8 cellular contexts compared by ENCODE assay signal in the genomic region with DNA sequence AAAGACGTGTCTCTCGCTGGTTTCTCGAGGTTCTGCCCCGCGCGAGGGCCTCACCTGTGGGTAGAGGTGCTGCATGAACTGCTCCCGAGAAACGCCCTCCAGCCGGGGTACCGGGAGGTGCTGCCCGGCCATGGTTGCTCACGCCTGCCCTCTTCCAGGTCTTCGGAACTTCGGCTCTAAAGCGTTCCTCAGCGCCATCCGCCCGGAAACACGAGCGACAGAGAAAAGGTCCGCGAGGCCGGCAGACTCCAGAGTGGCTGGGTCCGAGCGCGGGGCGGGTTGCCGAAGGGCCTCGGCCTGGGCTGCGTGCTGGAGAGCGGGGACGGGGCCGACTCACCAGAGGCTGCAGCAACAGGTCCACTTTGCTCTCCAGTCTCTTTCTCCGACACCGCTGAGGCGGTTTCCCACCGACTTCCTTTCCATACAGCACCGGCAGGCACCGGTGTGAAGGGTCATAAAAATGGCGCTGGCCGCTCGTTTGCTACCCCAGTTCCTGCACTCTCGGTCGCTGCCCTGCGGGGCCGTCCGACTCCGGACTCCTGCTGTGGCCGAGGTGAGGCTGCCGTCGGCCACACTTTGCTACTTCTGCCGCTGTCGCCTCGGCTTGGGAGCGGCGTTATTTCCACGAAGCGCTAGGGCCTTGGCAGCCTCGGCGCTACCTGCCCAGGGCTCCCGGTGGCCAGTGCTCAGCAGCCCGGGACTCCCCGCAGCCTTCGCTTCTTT. TPM values are rescaled to one million over a fixed set of nuclear protein-coding genes. Genes with fewer than 3 reads are reported as not detected.
DNase-seq lines count a peak whose midpoint lies in the region; ATAC-seq and TF ChIP-seq lines count a peak whose summit lies in the region.

A gene with protein sequence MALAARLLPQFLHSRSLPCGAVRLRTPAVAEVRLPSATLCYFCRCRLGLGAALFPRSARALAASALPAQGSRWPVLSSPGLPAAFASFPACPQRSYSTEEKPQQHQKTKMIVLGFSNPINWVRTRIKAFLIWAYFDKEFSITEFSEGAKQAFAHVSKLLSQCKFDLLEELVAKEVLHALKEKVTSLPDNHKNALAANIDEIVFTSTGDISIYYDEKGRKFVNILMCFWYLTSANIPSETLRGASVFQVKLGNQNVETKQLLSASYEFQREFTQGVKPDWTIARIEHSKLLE (plus strand): TSS at position 244 of the 723 bp plus-strand sequence. CDS start 217 bp downstream, at position 461.
A gene with protein sequence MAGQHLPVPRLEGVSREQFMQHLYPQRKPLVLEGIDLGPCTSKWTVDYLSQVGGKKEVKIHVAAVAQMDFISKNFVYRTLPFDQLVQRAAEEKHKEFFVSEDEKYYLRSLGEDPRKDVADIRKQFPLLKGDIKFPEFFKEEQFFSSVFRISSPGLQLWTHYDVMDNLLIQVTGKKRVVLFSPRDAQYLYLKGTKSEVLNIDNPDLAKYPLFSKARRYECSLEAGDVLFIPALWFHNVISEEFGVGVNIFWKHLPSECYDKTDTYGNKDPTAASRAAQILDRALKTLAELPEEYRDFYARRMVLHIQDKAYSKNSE (minus strand): TSS at position 153 of the 723 bp plus-strand sequence. CDS start 21 bp downstream, at position 132.

- peaks cover 4% of the 10 kb centered on the region for H3K36me3 ChIP-seq in thymus (ENCODE audit: control insufficient read depth, insufficient read depth)

- peak; percentile 67 for TF ChIP-seq POLR2A in GM10847 (IDR thresholded peaks at IDR 0.05; ENCODE audit: extremely low read depth, insufficient read length)

- peak within 1 kb of the TSS; percentile 76 for H3K4me3 ChIP-seq in thymus (ENCODE audit: low read length)

- H3K9me3 Mint-ChIP-seq in activated naive CD4-positive, alpha-beta T cell treated with anti-CD3 and anti-CD28 coated beads, Interleukin-2, amount 50 U/mL, for 72 hours = no peaks in the 10 kb centered on the region
- H3K9me3 Mint-ChIP-seq in glutamatergic neuron (ENCODE audit: unreplicated experiment) = peaks cover 7% of the 10 kb centered on the region
- no peaks in the 10 kb centered on the region for H3K9me3 Mint-ChIP-seq in osteocyte (ENCODE audit: unreplicated experiment)

- H3K27ac Mint-ChIP-seq in activated naive CD4-positive, alpha-beta T cell treated with anti-CD3 and anti-CD28 coated beads, Interleukin-2, amount 50 U/mL, for 72 hours = peak within 1 kb of the TSS; percentile 95 to 96
- H3K27ac Mint-ChIP-seq in glutamatergic neuron (ENCODE audit: unreplicated experiment) (peak within 1 kb of the TSS; percentile 93), osteocyte (ENCODE audit: unreplicated experiment) (peak within 1 kb of the TSS; percentile 98)

- H3K27me3 Mint-ChIP-seq in glutamatergic neuron (ENCODE audit: unreplicated experiment) (peaks cover 2% of the 10 kb centered on the region), osteocyte (ENCODE audit: unreplicated experiment) (no peaks in the 10 kb centered on the region)

- H3K4me1 Mint-ChIP-seq in glutamatergic neuron (ENCODE audit: low read depth, unreplicated experiment) (peaks cover 10% of the 10 kb centered on the region), osteocyte (ENCODE audit: unreplicated experiment) (peaks cover 40% of the 10 kb centered on the region)

- peak; percentile 85 for ATAC-seq in HG02610 (IDR thresholded peaks at IDR 0.05; ENCODE audit: unreplicated experiment)
- peak; percentile 85 to 89 for ATAC-seq in activated naive CD4-positive, alpha-beta T cell treated with anti-CD3 and anti-CD28 coated beads, Interleukin-2, amount 50 U/mL, for 72 hours

- H3K27ac ChIP-seq in thymus (ENCODE audit: low read depth) = peak within 1 kb of the TSS; percentile 82

- no peaks in the 10 kb centered on the region for H3K9me3 ChIP-seq in thymus (ENCODE audit: control insufficient read depth)

- no peak for TF ChIP-seq CTCF in glutamatergic neuron (IDR thresholded peaks at IDR 0.05; ENCODE audit: partially characterized antibody, unreplicated experiment)
- TF ChIP-seq CTCF in osteocyte (IDR thresholded peaks at IDR 0.05) = peak; percentile 33

- WGBS in thymus = under 1% methylated on average over 64 of the region's 64 CpGs

- peaks cover 24% of the 10 kb centered on the region for H3K4me1 ChIP-seq in thymus (ENCODE audit: control insufficient read depth, insufficient read depth, low read length)

- peaks cover 20 to 37% of the 10 kb centered on the region in 2 donors for H3K36me3 Mint-ChIP-seq in activated naive CD4-positive, alpha-beta T cell treated with anti-CD3 and anti-CD28 coated beads, Interleukin-2, amount 50 U/mL, for 72 hours
- no peaks in the 10 kb centered on the region for H3K36me3 Mint-ChIP-seq in glutamatergic neuron (ENCODE audit: unreplicated experiment)
- H3K36me3 Mint-ChIP-seq in osteocyte (ENCODE audit: unreplicated experiment) = peaks cover 17% of the 10 kb centered on the region

- H3K4me3 Mint-ChIP-seq in glutamatergic neuron (ENCODE audit: unreplicated experiment) (peak within 1 kb of the TSS; percentile 98), osteocyte (ENCODE audit: unreplicated experiment) (peak within 1 kb of the TSS; percentile 100)

- H3K27me3 ChIP-seq in thymus (ENCODE audit: control insufficient read depth, insufficient read depth) = no peaks in the 10 kb centered on the region

- peak; percentile 72 for DNase-seq in NCI-H1092 (lab: John Stamatoyannopoulos, UW)
- DNase-seq in SKM-1 (lab: John Stamatoyannopoulos, UW; ENCODE audit: unreplicated experiment) = peak; percentile 66
- peak; percentile 75 to 81 for DNase-seq in activated naive CD4-positive, alpha-beta T cell treated with anti-CD3 and anti-CD28 coated beads, Interleukin-2, amount 50 U/mL, for 72 hours (ENCODE audit: low spot score in 2 of 2)
- DNase-seq in glutamatergic neuron = peak; percentile 89
- peak; percentile 92 for DNase-seq in osteocyte (ENCODE audit: extremely low spot score, unreplicated experiment)

RNA-seq across cellular contexts. Expression of the first gene that starts in this region (rescaled TPM):
- 10 to 100 TPM; 25.9 to 29.6 TPM for total RNA-seq in activated naive CD4-positive, alpha-beta T cell treated with anti-CD3 and anti-CD28 coated beads, Interleukin-2, amount 50 U/mL, for 72 hours
- total RNA-seq in glutamatergic neuron (ENCODE audit: unreplicated experiment) (18.1 TPM), osteocyte (12.0 and 13.8 TPM in 2 replicates)
- polyA plus RNA-seq in thymus = 16.3 TPM

RNA-seq across cellular contexts. Expression of the second gene that starts in this region (rescaled TPM):
- 10 to 100 TPM in 1 of 2 donors, 1 to 10 TPM in 1; 8.3 to 13.7 TPM for total RNA-seq in activated naive CD4-positive, alpha-beta T cell treated with anti-CD3 and anti-CD28 coated beads, Interleukin-2, amount 50 U/mL, for 72 hours
- total RNA-seq in glutamatergic neuron (ENCODE audit: unreplicated experiment) (8.5 TPM), osteocyte (7.4 and 7.9 TPM in 2 replicates)
- polyA plus RNA-seq in thymus = 5.5 TPM

Comparison
In these comparisons a context has a peak if more than half of its experiments do, and no peak if none do; other contexts are left out.
1. Peak in every context shown above with its lines: DNase-seq, ATAC-seq, H3K4me3 ChIP-seq and H3K27ac ChIP-seq.